1 cellular context compared by ENCODE assay signal in the genomic region with DNA sequence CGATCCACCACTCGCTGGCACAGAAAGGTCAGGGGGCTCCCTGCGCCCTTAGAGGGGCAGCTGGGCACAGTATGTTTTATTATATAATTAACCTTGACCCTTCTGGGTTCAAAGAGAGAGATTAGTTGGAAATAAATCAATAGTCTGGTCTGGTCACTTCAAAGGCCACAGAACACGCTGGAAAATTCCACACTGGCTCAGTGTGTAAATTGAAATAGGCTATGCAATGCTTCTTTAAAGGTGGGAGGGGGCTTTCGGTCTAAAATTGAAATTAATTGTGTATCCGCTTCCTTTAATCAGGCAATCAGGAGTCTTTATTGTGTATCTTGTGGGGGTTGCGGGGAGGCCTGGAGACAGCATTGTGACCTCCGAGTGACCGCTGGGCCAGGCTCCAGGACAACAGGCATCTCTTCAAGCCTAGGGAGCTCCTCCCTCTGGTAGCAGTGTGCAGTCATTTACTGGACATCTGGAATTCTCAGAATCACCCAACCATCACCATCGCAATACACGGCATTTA.
TF ChIP-seq lines count a peak whose summit lies in the region.

No MANE protein-coding gene starts in this region.

TF ChIP-seq in K562, 482 proteins besides CTCF, POLR2A, EP300 and RAD21 (continued from another document):
- TF ChIP-seq CTBP1 (IDR thresholded peaks at IDR 0.05; ENCODE audit: borderline replicate concordance) (peak; percentile 46; the same call in 1 of the 2 replicates), HNRNPLL (IDR thresholded peaks at IDR 0.05; ENCODE audit: low read depth, low read length, poor library complexity, severe bottlenecking) (no peak), RCOR1 (IDR thresholded peaks at IDR 0.05; ENCODE audit: borderline replicate concordance in 1 of 2, low read depth in 2 of 2, low read length in 2 of 2) (0 out of 4 replicates have a peak, but pooled peaks of 1 of the 2 experiments have one; percentile 22), DDX20 (tag; IDR thresholded peaks at IDR 0.05; ENCODE audit: low read depth) (no peak), RBM15 (IDR thresholded peaks at IDR 0.05; ENCODE audit: insufficient read depth, low read length) (no peak), ESRRA (IDR thresholded peaks at IDR 0.05; ENCODE audit: borderline replicate concordance, low read depth) (peak; percentile 88)
- TF ChIP-seq, protein P1, sequence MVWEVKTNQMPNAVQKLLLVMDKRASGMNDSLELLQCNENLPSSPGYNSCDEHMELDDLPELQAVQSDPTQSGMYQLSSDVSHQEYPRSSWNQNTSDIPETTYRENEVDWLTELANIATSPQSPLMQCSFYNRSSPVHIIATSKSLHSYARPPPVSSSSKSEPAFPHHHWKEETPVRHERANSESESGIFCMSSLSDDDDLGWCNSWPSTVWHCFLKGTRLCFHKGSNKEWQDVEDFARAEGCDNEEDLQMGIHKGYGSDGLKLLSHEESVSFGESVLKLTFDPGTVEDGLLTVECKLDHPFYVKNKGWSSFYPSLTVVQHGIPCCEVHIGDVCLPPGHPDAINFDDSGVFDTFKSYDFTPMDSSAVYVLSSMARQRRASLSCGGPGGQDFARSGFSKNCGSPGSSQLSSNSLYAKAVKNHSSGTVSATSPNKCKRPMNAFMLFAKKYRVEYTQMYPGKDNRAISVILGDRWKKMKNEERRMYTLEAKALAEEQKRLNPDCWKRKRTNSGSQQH (CRISPR knock-in tag; IDR thresholded peaks at IDR 0.05), result no peak
